ENCODE assay signal across 27 cellular contexts in the genomic region with DNA sequence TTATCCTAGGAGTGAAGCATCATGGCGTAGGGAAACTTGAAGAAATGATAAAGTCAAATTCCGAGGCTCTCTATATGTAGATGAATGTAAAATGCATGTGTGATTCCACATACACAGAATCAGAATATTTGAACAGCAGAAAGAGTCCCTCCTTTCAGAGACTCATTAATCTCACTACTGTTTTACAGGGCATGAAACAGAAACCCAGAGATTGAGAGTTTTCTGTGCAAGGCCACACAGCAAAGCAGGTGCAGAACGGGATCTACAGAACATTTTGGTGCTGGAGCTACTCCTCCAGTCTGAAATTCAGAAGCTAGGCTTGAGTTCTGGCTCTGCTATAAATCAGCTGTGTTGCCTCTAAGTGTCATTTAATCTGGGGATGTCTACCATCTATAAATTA.
"Had no signal": no experiment of that assay in that cellular context is flagged by ENCODE, and none has a peak within 500 bp of the region (broad histone marks: within the 10 kb centered on the region; RNA-seq: fewer than 3 reads in every experiment).

No MANE protein-coding gene starts in this region.

- H3K4me3 ChIP-seq: neural progenitor cell, ovary, psoas muscle, right lobe of liver, sigmoid colon, stomach, thoracic aorta, thyroid gland, tibial nerve, upper lobe of left lung, vagina had no signal

- H3K27ac ChIP-seq: neural progenitor cell, ovary, parathyroid adenoma, psoas muscle, right lobe of liver, sigmoid colon, stomach, thoracic aorta, thyroid gland, tibial nerve, upper lobe of left lung, vagina had no signal

- H3K4me2 ChIP-seq: neural progenitor cell had no signal

- H2AFZ ChIP-seq: neural progenitor cell, parathyroid adenoma had no signal

- H3K27me3 Mint-ChIP-seq: natural killer cell treated with Interleukin-12 subunit alpha and Interleukin-12 subunit beta and Interleukin-15 and Interleukin-18, amount 100 ng/mL, for 72 hours; stimulated activated naive B cell treated with anti-CD40 and anti-IgM and Interleukin-4, amounts not matched to agents 10 μg/mL and 1 μg/mL and 100 μg/mL, for 72 hours; stimulated activated naive CD8-positive, alpha-beta T cell treated with anti-CD3 and anti-CD28 coated beads, Interleukin-15, Interleukin-2, amounts not matched to agents 100 ng/mL and 50 ng/mL, for 24 hours had no signal

- H3K4me1 Mint-ChIP-seq: stimulated activated effector memory CD8-positive, alpha-beta T cell treated with anti-CD3 and anti-CD28 coated beads, Interleukin-12 subunit alpha, Interleukin-12 subunit beta, amount 100 ng/mL, for 72 hours; stimulated activated naive B cell treated with anti-CD40 and anti-IgM and Interleukin-4, amounts not matched to agents 10 μg/mL and 1 μg/mL and 100 μg/mL, for 72 hours had no signal

- H3K9me3 ChIP-seq: ovary, psoas muscle, right lobe of liver, sigmoid colon, stomach, thoracic aorta, thyroid gland, tibial nerve, upper lobe of left lung, vagina had no signal

- H3K4me3 Mint-ChIP-seq: natural killer cell treated with Interleukin-12 subunit alpha and Interleukin-12 subunit beta and Interleukin-15 and Interleukin-18, amount 100 ng/mL, for 72 hours; neural progenitor cell; stimulated activated effector memory CD8-positive, alpha-beta T cell treated with anti-CD3 and anti-CD28 coated beads, Interleukin-12 subunit alpha, Interleukin-12 subunit beta, amount 100 ng/mL, for 72 hours; stimulated activated naive B cell treated with anti-CD40 and anti-IgM and Interleukin-4, amounts not matched to agents 10 μg/mL and 1 μg/mL and 100 μg/mL, for 72 hours; stimulated activated naive CD8-positive, alpha-beta T cell treated with anti-CD3 and anti-CD28 coated beads, Interleukin-15, Interleukin-2, amounts not matched to agents 100 ng/mL and 50 ng/mL, for 24 hours had no signal

- H3K9me3 Mint-ChIP-seq: neural progenitor cell; stimulated activated naive B cell treated with anti-CD40 and anti-IgM and Interleukin-4, amounts not matched to agents 10 μg/mL and 1 μg/mL and 100 μg/mL, for 72 hours had no signal

- H3K79me2 ChIP-seq: parathyroid adenoma had no signal

- H3K27ac Mint-ChIP-seq: natural killer cell treated with Interleukin-12 subunit alpha and Interleukin-12 subunit beta and Interleukin-15 and Interleukin-18, amount 100 ng/mL, for 72 hours; neural progenitor cell; progenitor cell of endocrine pancreas; stimulated activated effector memory CD8-positive, alpha-beta T cell treated with anti-CD3 and anti-CD28 coated beads, Interleukin-12 subunit alpha, Interleukin-12 subunit beta, amount 100 ng/mL, for 72 hours; stimulated activated naive B cell treated with anti-CD40 and anti-IgM and Interleukin-4, amounts not matched to agents 10 μg/mL and 1 μg/mL and 100 μg/mL, for 72 hours; stimulated activated naive CD8-positive, alpha-beta T cell treated with anti-CD3 and anti-CD28 coated beads, Interleukin-15, Interleukin-2, amounts not matched to agents 100 ng/mL and 50 ng/mL, for 24 hours had no signal

- H3K36me3 ChIP-seq: neural progenitor cell, ovary, right lobe of liver, sigmoid colon, stomach, thoracic aorta, thyroid gland, tibial nerve, upper lobe of left lung, vagina had no signal

- H3K4me1 ChIP-seq: parathyroid adenoma, psoas muscle, right lobe of liver, sigmoid colon, stomach, thyroid gland, tibial nerve, upper lobe of left lung, vagina had no signal

- H3K9ac ChIP-seq: neural progenitor cell, parathyroid adenoma had no signal

- DNase-seq: occipital lobe; ovary; posterior cingulate gyrus; psoas muscle; right cardiac atrium; right lobe of liver; sigmoid colon; small intestine; stimulated activated CD4-positive, alpha-beta T cell treated with anti-CD3 and anti-CD28 coated beads, Interleukin-15, amount 100 ng/mL, for 24 hours; stimulated activated CD4-positive, alpha-beta T cell treated with anti-CD3 and anti-CD28 coated beads, Interleukin-2, amount 100 ng/mL, for 24 hours; stimulated activated CD4-positive, alpha-beta T cell treated with anti-CD3 and anti-CD28 coated beads, Interleukin-2, amount 100 ng/mL, for 48 hours; stimulated activated CD4-positive, alpha-beta T cell treated with anti-CD3 and anti-CD28 coated beads, Interleukin-4, amount 100 ng/mL, for 24 hours; stimulated activated naive B cell treated with anti-CD40 and anti-IgM and Interleukin-4, amounts not matched to agents 10 μg/mL and 1 μg/mL and 100 μg/mL, for 72 hours; stimulated activated naive CD4-positive, alpha-beta T cell treated with Interleukin-2 at 50 U/mL for 16 hours; stomach; thyroid gland; trophoblast cell; upper lobe of left lung had no signal

- ATAC-seq: natural killer cell treated with Interleukin-12 subunit alpha and Interleukin-12 subunit beta and Interleukin-15 and Interleukin-18, amount 100 ng/mL, for 72 hours; psoas muscle; right cardiac atrium; right lobe of liver; stimulated activated effector memory CD8-positive, alpha-beta T cell treated with anti-CD3 and anti-CD28 coated beads, Interleukin-12 subunit alpha, Interleukin-12 subunit beta, amount 100 ng/mL, for 72 hours; stimulated activated naive B cell treated with anti-CD40 and anti-IgM and Interleukin-4, amounts not matched to agents 10 μg/mL and 1 μg/mL and 100 μg/mL, for 72 hours had no signal

- H3K36me3 Mint-ChIP-seq: neural progenitor cell; stimulated activated effector memory CD8-positive, alpha-beta T cell treated with anti-CD3 and anti-CD28 coated beads, Interleukin-12 subunit alpha, Interleukin-12 subunit beta, amount 100 ng/mL, for 72 hours; stimulated activated naive B cell treated with anti-CD40 and anti-IgM and Interleukin-4, amounts not matched to agents 10 μg/mL and 1 μg/mL and 100 μg/mL, for 72 hours had no signal

- H3K27me3 ChIP-seq: neural progenitor cell, ovary, right lobe of liver, sigmoid colon, stomach, thyroid gland, tibial nerve, upper lobe of left lung, vagina had no signal
